Comparison of ENCODE assay signal across 1 cellular context in the genomic region with DNA sequence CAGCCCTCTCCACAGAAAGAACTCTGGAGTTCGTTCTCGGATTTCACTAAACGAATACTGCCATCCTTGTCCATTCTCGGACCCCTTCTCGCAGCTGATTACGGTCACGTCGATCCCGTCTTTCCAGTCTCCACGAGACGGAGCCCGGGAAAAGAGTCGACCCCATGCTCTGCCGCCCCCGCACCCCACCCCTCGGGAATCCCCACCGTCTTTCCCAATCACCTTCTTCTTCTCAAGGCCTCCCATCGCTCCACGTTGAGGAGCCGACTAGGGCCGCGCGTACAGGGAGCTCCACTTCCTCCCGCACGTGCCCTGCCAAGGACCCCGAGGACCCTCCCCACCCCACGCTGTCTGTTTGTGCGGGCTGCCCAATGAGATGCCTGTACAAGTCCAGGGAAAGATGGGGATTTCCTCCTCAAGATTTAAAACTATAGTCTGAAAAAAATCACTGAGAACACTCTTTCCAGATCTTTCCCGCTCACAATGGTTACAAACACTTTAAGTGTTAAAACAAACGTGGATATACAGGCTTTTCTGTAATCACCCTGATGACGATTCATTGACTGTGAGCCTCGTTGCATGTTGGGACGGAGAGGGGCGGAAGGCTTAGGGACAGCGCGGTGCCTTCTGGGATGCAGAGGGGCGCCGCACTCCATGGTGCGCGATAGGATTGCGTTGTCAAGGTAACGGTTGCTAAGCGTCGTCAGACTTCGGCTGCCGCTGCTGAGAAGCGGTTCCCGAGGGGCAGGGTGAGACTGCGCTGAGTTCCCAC.
TF ChIP-seq lines count a peak whose summit lies in the region.

TSS of gene PES1 (minus strand) at position 323 of the 772 bp plus-strand sequence. CDS start at position 246, 77 bp downstream.

TF ChIP-seq in HEK293, 187 proteins besides CTCF, POLR2A, EP300 and RAD21 (continued from another document):
- TF ChIP-seq, protein P1, sequence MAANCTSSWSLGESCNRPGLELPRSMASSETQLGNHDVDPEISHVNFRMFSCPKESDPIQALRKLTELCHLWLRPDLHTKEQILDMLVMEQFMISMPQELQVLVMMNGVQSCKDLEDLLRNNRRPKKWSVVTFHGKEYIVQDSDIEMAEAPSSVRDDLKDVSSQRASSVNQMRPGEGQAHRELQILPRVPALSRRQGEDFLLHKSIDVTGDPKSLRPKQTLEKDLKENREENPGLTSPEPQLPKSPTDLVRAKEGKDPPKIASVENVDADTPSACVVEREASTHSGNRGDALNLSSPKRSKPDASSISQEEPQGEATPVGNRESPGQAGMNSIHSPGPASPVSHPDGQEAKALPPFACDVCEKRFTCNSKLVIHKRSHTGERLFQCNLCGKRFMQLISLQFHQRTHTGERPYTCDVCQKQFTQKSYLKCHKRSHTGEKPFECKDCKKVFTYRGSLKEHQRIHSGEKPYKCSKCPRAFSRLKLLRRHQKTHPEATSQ (tag by site-specific recombination; IDR thresholded peaks at IDR 0.05), result no peak
- TF ChIP-seq ZNF132 (tag by site-specific recombination; IDR thresholded peaks at IDR 0.05; ENCODE audit: borderline replicate concordance), result no peak
- TF ChIP-seq, protein P2, sequence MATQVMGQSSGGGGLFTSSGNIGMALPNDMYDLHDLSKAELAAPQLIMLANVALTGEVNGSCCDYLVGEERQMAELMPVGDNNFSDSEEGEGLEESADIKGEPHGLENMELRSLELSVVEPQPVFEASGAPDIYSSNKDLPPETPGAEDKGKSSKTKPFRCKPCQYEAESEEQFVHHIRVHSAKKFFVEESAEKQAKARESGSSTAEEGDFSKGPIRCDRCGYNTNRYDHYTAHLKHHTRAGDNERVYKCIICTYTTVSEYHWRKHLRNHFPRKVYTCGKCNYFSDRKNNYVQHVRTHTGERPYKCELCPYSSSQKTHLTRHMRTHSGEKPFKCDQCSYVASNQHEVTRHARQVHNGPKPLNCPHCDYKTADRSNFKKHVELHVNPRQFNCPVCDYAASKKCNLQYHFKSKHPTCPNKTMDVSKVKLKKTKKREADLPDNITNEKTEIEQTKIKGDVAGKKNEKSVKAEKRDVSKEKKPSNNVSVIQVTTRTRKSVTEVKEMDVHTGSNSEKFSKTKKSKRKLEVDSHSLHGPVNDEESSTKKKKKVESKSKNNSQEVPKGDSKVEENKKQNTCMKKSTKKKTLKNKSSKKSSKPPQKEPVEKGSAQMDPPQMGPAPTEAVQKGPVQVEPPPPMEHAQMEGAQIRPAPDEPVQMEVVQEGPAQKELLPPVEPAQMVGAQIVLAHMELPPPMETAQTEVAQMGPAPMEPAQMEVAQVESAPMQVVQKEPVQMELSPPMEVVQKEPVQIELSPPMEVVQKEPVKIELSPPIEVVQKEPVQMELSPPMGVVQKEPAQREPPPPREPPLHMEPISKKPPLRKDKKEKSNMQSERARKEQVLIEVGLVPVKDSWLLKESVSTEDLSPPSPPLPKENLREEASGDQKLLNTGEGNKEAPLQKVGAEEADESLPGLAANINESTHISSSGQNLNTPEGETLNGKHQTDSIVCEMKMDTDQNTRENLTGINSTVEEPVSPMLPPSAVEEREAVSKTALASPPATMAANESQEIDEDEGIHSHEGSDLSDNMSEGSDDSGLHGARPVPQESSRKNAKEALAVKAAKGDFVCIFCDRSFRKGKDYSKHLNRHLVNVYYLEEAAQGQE (tag by site-specific recombination; IDR thresholded peaks at IDR 0.05), result no peak
- TF ChIP-seq KLF9 (tag by site-specific recombination; IDR thresholded peaks at IDR 0.05; ENCODE audit: low read depth), result peak; percentile 20; the same call in 1 of the 2 replicates
- no peak for TF ChIP-seq ZNF48 (tag by site-specific recombination; IDR thresholded peaks at IDR 0.05)
- peak; percentile 84; the same call in 1 of the 2 replicates for TF ChIP-seq SALL2 (tag by site-specific recombination; IDR thresholded peaks at IDR 0.05; ENCODE audit: borderline replicate concordance)
- TF ChIP-seq ZNF560 (tag by site-specific recombination; IDR thresholded peaks at IDR 0.05; ENCODE audit: borderline replicate concordance), result no peak
- no peak for TF ChIP-seq ZNF670 (tag by site-specific recombination; IDR thresholded peaks at IDR 0.05; ENCODE audit: low read depth)
- TF ChIP-seq ZNF24 (tag by site-specific recombination; IDR thresholded peaks at IDR 0.05), result peak; percentile 77; the same call in 1 of the 2 replicates
- TF ChIP-seq ZNF600 (tag by site-specific recombination; IDR thresholded peaks at IDR 0.05), result no peak
- TF ChIP-seq ZFP69B (tag by site-specific recombination; IDR thresholded peaks at IDR 0.05), result 0 out of 2 replicates have a peak, but pooled peaks have one; percentile 50
- TF ChIP-seq ZBTB44 (tag by site-specific recombination; IDR thresholded peaks at IDR 0.05), result no peak; the same call in 1 of the 2 replicates
- TF ChIP-seq KLF8 (tag by site-specific recombination; IDR thresholded peaks at IDR 0.05), result peak; percentile 90
- TF ChIP-seq ZNF843 (tag by site-specific recombination; IDR thresholded peaks at IDR 0.05), result no peak
